Comparison of ENCODE assay signal across 14 cellular contexts in the genomic region with DNA sequence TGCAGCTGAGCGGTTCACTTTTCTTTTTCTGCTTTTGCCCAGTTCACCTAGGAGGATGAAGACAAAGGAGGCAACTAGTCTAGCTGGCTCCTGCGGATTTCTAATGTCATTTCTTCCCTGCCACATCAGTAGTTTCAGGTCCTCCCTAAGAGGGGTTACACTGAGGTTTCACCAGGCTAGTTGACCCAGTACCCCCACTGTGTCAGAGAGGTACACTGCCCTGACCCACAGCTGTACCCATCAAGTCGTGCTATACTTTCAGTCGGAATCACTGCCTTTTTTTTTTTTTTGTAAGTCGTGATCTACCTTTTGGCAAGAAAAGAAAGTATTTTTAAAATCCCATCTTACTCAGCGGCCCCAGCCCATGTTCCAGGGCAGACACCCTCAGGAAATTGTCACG.
A peak's percentile ranks its signal among the peaks of the same experiment; 100 is the strongest.
DNase-seq lines count a peak whose midpoint lies in the region; ATAC-seq and TF ChIP-seq lines count a peak whose summit lies in the region.
"Had no signal": no experiment of that assay in that cellular context is flagged by ENCODE, and none has a peak within 500 bp of the region (broad histone marks: within the 10 kb centered on the region; RNA-seq: fewer than 3 reads in every experiment).

No MANE protein-coding gene starts in this region.

- H3K4me3 Mint-ChIP-seq in T-cell = peak overlapping the region in 1 of 3 donors; percentile 13
- H3K4me3 Mint-ChIP-seq in central memory CD8-positive, alpha-beta T cell = no peak overlapping the region
- H3K4me3 Mint-ChIP-seq in stimulated activated naive B cell treated with anti-CD40 and anti-IgM and Interleukin-4, amounts not matched to agents 10 μg/mL and 1 μg/mL and 100 μg/mL, for 72 hours = peak overlapping the region in 1 of 2 donors; percentile 39
- H3K4me3 Mint-ChIP-seq: H9, nephron progenitor cell had no signal

- H3K36me3 ChIP-seq in cardiac muscle cell = peaks cover 11% of the 10 kb centered on the region
- H3K36me3 ChIP-seq in HAP-1 (replicated peaks) = 0 out of 2 replicates have a peak, but pooled peaks cover 4% of the 10 kb centered on the region

- intact Hi-C loops in Right ventricle myocardium inferior (cut with DNase I) = loop anchor here (2.0 to 5.0 kb wide), 5 partner anchors 18 to 214 kb away; no protein-coding TSS in a partner anchor

- H3K4me3 ChIP-seq in cardiac muscle cell (no peak overlapping the region), HAP-1 (no peak overlapping the region)
- H3K4me3 ChIP-seq: ascending aorta had no signal

- H3K4me1 Mint-ChIP-seq in T-cell = peaks cover 84 to 99% (median 92%) of the 10 kb centered on the region in 3 donors
- H3K4me1 Mint-ChIP-seq in central memory CD8-positive, alpha-beta T cell = peaks cover 57% of the 10 kb centered on the region
- H3K4me1 Mint-ChIP-seq in stimulated activated naive B cell treated with anti-CD40 and anti-IgM and Interleukin-4, amounts not matched to agents 10 μg/mL and 1 μg/mL and 100 μg/mL, for 72 hours = peaks cover 61 to 96% of the 10 kb centered on the region in 2 donors

- H3K9me3 Mint-ChIP-seq in T-cell = no peaks in the 10 kb centered on the region
- no peaks in the 10 kb centered on the region for H3K9me3 Mint-ChIP-seq in central memory CD8-positive, alpha-beta T cell
- H3K9me3 Mint-ChIP-seq in stimulated activated naive B cell treated with anti-CD40 and anti-IgM and Interleukin-4, amounts not matched to agents 10 μg/mL and 1 μg/mL and 100 μg/mL, for 72 hours = no peaks in the 10 kb centered on the region
- H3K9me3 Mint-ChIP-seq: H9, nephron progenitor cell had no signal

- H3K4me1 ChIP-seq in cardiac muscle cell (ENCODE audit: low read depth) (peaks cover 16% of the 10 kb centered on the region), HAP-1 (peaks cover 7% of the 10 kb centered on the region)

- H3K27me3 ChIP-seq in cardiac muscle cell = no peaks in the 10 kb centered on the region
- H3K27me3 ChIP-seq in HAP-1 (ENCODE audit: low read depth) = no peaks in the 10 kb centered on the region
- H3K27me3 ChIP-seq: ascending aorta had no signal

- POLR2A ChIA-PET in T-cell (lab: Charles Lee) = no interaction called here

- H3K27me3 Mint-ChIP-seq in T-cell = no peaks in the 10 kb centered on the region
- H3K27me3 Mint-ChIP-seq in central memory CD8-positive, alpha-beta T cell = no peaks in the 10 kb centered on the region
- H3K27me3 Mint-ChIP-seq in stimulated activated naive B cell treated with anti-CD40 and anti-IgM and Interleukin-4, amounts not matched to agents 10 μg/mL and 1 μg/mL and 100 μg/mL, for 72 hours = no peaks in the 10 kb centered on the region

- H3K27ac ChIP-seq in cardiac muscle cell = peak overlapping the region; percentile 82

- peak overlapping the region; percentile 74 to 85 for H3K27ac Mint-ChIP-seq in T-cell
- peak overlapping the region; percentile 25 for H3K27ac Mint-ChIP-seq in central memory CD8-positive, alpha-beta T cell (ENCODE audit: low read depth)
- H3K27ac Mint-ChIP-seq in stimulated activated naive B cell treated with anti-CD40 and anti-IgM and Interleukin-4, amounts not matched to agents 10 μg/mL and 1 μg/mL and 100 μg/mL, for 72 hours = peak overlapping the region; percentile 91
- H3K27ac Mint-ChIP-seq: nephron progenitor cell had no signal

- CTCF ChIA-PET in T-cell (lab: Charles Lee) = no interaction called here

- DNase-seq in cardiac muscle cell (ENCODE audit: low read depth in 1 of 2, low spot score in 1 of 2) = no peak
- DNase-seq in Right ventricle myocardium inferior (ENCODE audit: missing footprints) = no peak
- DNase-seq in T-cell = no peak
- no peak for DNase-seq in central memory CD8-positive, alpha-beta T cell (ENCODE audit: low spot score in 2 of 2)
- no peak for DNase-seq in stimulated activated naive B cell treated with anti-CD40 and anti-IgM and Interleukin-4, amounts not matched to agents 10 μg/mL and 1 μg/mL and 100 μg/mL, for 72 hours
- no peak for DNase-seq in GF-D8 (lab: John Stamatoyannopoulos, UW)
- no peak for DNase-seq in HAP-1 (ENCODE audit: low spot score in 2 of 2)
- no peak for DNase-seq in DMS79 (lab: John Stamatoyannopoulos, UW)
- DNase-seq: ACHN, H9, NCI-H1930, nephron progenitor cell, trophoblast cell had no signal

- ATAC-seq in Right ventricle myocardium inferior (no peak), T-cell (replicated peaks in 1 of 4) (no peak)
- no peak for ATAC-seq in central memory CD8-positive, alpha-beta T cell (replicated peaks; ENCODE audit: extremely low read depth, poor library complexity, severe bottlenecking)
- no peak for ATAC-seq in stimulated activated naive B cell treated with anti-CD40 and anti-IgM and Interleukin-4, amounts not matched to agents 10 μg/mL and 1 μg/mL and 100 μg/mL, for 72 hours (replicated peaks)

- in situ Hi-C loops in HAP-1 (cut with MboI; ENCODE audit: low sequenced_read_pairs) = loop anchor here (25.0 kb wide), 1 partner anchor 1924 kb away; no protein-coding TSS in a partner anchor

- no peak for TF ChIP-seq CTCF in cardiac muscle cell (IDR thresholded peaks at IDR 0.05; ENCODE audit: low read depth, low read length)

- H3K36me3 Mint-ChIP-seq in T-cell = peaks cover 66% of the 10 kb centered on the region
- H3K36me3 Mint-ChIP-seq in central memory CD8-positive, alpha-beta T cell (ENCODE audit: insufficient read depth) = peaks cover 93% of the 10 kb centered on the region
- peaks cover 54 to 87% of the 10 kb centered on the region in 2 donors for H3K36me3 Mint-ChIP-seq in stimulated activated naive B cell treated with anti-CD40 and anti-IgM and Interleukin-4, amounts not matched to agents 10 μg/mL and 1 μg/mL and 100 μg/mL, for 72 hours

- no peaks in the 10 kb centered on the region for H3K9me3 ChIP-seq in cardiac muscle cell (ENCODE audit: low read depth)
- H3K9me3 ChIP-seq in HAP-1 = no peaks in the 10 kb centered on the region
- H3K9me3 ChIP-seq: ascending aorta had no signal

Comparison
In these comparisons a context has a peak if more than half of its experiments do, and no peak if none do; other contexts are left out.
1. H3K27ac Mint-ChIP-seq: peak in every context shown above with its lines; median percentile 91 in stimulated activated naive B cell treated with anti-CD40 and anti-IgM and Interleukin-4, amounts not matched to agents 10 μg/mL and 1 μg/mL and 100 μg/mL, for 72 hours; 80 in T-cell; 25 in central memory CD8-positive, alpha-beta T cell.